ENCODE assay signal across 9 cellular contexts in the genomic region with DNA sequence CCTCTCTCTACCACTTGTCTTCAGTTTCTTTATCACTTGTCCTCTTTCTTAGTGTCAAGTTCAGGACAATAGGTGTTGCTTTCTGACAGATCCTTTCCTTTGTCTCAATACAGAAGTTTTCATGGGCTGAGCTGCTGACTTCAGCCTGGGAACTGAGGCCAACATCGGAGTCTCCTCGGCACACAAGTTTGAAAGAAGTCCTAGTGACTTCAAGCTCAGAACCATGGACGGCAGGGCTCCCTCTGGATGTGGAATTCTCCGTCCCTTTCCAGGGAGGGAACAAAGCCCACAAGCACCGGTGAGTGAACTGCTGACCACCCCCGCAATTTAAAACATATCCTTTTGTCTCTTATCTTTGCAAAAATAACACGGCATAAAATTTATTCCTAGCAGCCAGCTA. TPM values are rescaled to one million over a fixed set of nuclear protein-coding genes. Genes with fewer than 3 reads are reported as not detected.
"Had no signal": no experiment of that assay in that cellular context is flagged by ENCODE, and none has a peak within 500 bp of the region (broad histone marks: within the 10 kb centered on the region; RNA-seq: fewer than 3 reads in every experiment).

No MANE protein-coding gene starts in this region.

RNA-seq across cellular contexts. Expression of a gene that starts 10.3 kb away (rescaled TPM):
- total RNA-seq: activated CD4-positive, alpha-beta memory T cell treated with anti-CD3 and anti-CD28 coated beads, Interleukin-2, amount 10 ng/mL, durations not matched to agents 7 days and 5 days; activated CD4-positive, alpha-beta T cell treated with anti-CD3 and anti-CD28 coated beads for 36 hours; activated CD4-positive, alpha-beta T cell treated with anti-CD3 and anti-CD28 coated beads, Interleukin-2, amount 10 ng/mL, durations not matched to agents 7 days and 5 days; activated CD8-positive, alpha-beta memory T cell treated with anti-CD3 and anti-CD28 coated beads, Interleukin-2, amount 10 ng/mL, durations not matched to agents 7 days and 5 days; activated CD8-positive, alpha-beta T cell treated with anti-CD3 and anti-CD28 coated beads, Interleukin-2, amount 10 ng/mL, durations not matched to agents 7 days and 5 days; activated naive CD8-positive, alpha-beta T cell treated with anti-CD3 and anti-CD28 coated beads, Interleukin-2, amount 10 ng/mL, durations not matched to agents 7 days and 5 days; activated T-helper 2 cell treated with anti-CD3 and anti-CD28 coated beads, Interferon-gamma antibody, Interleukin-2, Interleukin-4, amounts not matched to agents 10 μg/mL and 5 μg/mL and 100 μg/mL, durations not matched to agents 14 hours and 24 hours and 36 hours; ascending aorta; bronchial epithelial cell had no signal
